Comparison of ENCODE assay signal across 17 cellular contexts in the genomic region with DNA sequence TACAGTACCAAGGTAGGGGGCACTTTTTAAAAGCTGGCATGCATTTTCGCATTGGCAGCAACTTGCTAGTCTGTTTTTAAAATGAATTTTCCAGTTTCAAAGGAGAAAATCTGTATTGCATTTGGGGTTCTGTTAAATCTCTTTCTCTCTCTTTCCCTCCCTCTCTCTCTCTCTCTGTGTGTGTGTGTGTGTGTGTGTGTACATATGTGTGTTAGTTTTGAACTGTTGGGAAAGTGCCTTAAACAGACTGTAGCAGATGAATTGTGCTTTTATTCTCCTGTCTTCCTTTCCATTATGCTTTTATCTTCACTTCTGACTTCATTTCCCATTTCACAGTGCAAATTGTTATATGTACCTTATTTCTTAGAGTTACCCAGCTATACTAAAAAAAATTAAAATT.
"Had no signal": no experiment of that assay in that cellular context is flagged by ENCODE, and none has a peak within 500 bp of the region (broad histone marks: within the 10 kb centered on the region; RNA-seq: fewer than 3 reads in every experiment).

No MANE protein-coding gene starts in this region.

- H3K27me3 ChIP-seq: thyroid gland had no signal

- H3K27ac ChIP-seq: thyroid gland had no signal

- H3K9me3 ChIP-seq: thyroid gland had no signal

- DNase-seq: activated CD4-positive, alpha-beta T cell treated with anti-CD3 and anti-CD28 coated beads, Interleukin-2, amount 50 U/mL, for 48 hours; activated CD4-positive, CD25-positive, alpha-beta regulatory T cell treated with anti-CD3 and anti-CD28 coated beads, Interleukin-2, amount 50 U/mL, for 72 hours; activated gamma-delta T cell; activated naive CD8-positive, alpha-beta T cell treated with anti-CD3 and anti-CD28 coated beads, Interleukin-2, amount 10 ng/mL, durations not matched to agents 7 days and 5 days; activated T-cell treated with anti-CD3 and anti-CD28 coated beads, Interleukin-2, amount 50 U/mL, for 24 hours; hypothalamus; nephron progenitor cell; occipital lobe; stimulated activated CD4-positive, alpha-beta T cell treated with anti-CD3 and anti-CD28 coated beads, Interleukin-1b, Interleukin-23, amount 100 ng/mL, for 48 hours; T1000; thyroid gland had no signal

- ATAC-seq: esophagus mucosa, sciatic nerve had no signal

- H3K4me1 ChIP-seq: thyroid gland had no signal

- H3K36me3 ChIP-seq: thyroid gland had no signal

- H3K4me3 ChIP-seq: thyroid gland had no signal

- FAIRE-seq: bronchial epithelial cell, colon, endometrium, urothelium cell line had no signal
